1 cellular context compared by ENCODE assay signal in the genomic region with DNA sequence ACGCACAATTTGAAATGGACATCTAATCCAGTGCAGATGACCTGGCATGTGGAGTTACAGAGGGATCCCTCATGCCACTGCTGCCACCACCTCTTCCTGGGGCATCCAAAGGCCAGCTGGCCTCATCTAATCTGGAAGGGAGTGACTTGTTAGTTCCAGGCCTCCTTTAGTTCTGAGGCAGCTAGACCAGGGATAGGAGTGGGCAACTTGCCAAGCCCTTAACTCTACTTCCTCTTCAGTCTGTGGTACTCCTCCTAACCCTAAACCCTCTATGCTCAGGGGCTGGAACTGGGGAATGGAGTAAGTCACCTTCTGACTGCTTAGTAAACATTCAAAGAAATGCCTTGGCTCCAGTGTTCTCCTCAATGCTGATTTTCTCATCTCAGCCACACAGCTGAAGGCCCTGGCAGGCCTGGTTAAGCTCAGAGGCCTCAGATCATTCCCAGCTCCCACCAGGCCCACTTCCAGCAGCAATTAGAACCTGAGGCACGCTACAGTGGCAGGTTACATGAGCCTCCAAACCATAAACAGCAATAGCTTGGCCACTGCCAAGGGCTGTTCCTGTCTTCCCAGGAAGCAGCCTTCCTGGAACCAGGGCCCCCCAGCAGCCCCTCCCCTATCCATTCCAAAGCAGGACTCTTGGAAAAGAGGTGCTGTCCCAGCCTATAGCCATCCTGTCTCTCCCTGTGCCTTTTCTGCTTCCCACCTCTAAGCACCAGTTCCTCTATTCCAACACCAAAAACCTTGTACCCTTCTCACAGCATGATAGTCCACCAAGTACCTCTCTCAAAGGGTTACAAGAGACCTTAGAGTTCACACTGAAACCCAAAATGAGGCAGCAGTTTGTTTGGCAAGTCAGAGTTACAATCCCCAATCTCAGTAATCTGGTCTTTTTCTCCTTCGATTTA.
A peak's percentile ranks its signal among the peaks of the same experiment; 100 is the strongest.
TF ChIP-seq lines count a peak whose summit lies in the region.

No MANE protein-coding gene starts in this region.

TF ChIP-seq in K562, 482 proteins besides CTCF, POLR2A, EP300 and RAD21 (continued from another document and continues in another):
- TF ChIP-seq, protein P1, sequence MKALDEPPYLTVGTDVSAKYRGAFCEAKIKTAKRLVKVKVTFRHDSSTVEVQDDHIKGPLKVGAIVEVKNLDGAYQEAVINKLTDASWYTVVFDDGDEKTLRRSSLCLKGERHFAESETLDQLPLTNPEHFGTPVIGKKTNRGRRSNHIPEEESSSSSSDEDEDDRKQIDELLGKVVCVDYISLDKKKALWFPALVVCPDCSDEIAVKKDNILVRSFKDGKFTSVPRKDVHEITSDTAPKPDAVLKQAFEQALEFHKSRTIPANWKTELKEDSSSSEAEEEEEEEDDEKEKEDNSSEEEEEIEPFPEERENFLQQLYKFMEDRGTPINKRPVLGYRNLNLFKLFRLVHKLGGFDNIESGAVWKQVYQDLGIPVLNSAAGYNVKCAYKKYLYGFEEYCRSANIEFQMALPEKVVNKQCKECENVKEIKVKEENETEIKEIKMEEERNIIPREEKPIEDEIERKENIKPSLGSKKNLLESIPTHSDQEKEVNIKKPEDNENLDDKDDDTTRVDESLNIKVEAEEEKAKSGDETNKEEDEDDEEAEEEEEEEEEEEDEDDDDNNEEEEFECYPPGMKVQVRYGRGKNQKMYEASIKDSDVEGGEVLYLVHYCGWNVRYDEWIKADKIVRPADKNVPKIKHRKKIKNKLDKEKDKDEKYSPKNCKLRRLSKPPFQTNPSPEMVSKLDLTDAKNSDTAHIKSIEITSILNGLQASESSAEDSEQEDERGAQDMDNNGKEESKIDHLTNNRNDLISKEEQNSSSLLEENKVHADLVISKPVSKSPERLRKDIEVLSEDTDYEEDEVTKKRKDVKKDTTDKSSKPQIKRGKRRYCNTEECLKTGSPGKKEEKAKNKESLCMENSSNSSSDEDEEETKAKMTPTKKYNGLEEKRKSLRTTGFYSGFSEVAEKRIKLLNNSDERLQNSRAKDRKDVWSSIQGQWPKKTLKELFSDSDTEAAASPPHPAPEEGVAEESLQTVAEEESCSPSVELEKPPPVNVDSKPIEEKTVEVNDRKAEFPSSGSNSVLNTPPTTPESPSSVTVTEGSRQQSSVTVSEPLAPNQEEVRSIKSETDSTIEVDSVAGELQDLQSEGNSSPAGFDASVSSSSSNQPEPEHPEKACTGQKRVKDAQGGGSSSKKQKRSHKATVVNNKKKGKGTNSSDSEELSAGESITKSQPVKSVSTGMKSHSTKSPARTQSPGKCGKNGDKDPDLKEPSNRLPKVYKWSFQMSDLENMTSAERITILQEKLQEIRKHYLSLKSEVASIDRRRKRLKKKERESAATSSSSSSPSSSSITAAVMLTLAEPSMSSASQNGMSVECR (CRISPR knock-in tag; IDR thresholded peaks at IDR 0.05): no peak
- TF ChIP-seq CBX1 (IDR thresholded peaks at IDR 0.05; ENCODE audit: low read depth) (no peak; the same call in 1 of the 2 replicates), WHSC1 (IDR thresholded peaks at IDR 0.05; ENCODE audit: low read length) (no peak), TBL1XR1 (IDR thresholded peaks at IDR 0.05; ENCODE audit: low read length in 2 of 2) (no peak), NFIC (IDR thresholded peaks at IDR 0.05) (peak; percentile 98), ESRRB (CRISPR knock-in tag; IDR thresholded peaks at IDR 0.05; ENCODE audit: borderline replicate concordance) (no peak), ZNF707 (CRISPR knock-in tag; conservative IDR thresholded peaks at IDR 0.05) (no peak), TEAD2 (tag; IDR thresholded peaks at IDR 0.05) (no peak), RBM14 (IDR thresholded peaks at IDR 0.05; ENCODE audit: borderline replicate concordance, insufficient read depth, low read depth, low read length) (no peak), ETV6 (IDR thresholded peaks at IDR 0.05; ENCODE audit: borderline replicate concordance in 1 of 2, low read depth in 2 of 2, low read length in 1 of 2) (no peak), ETV6 (CRISPR knock-in tag; IDR thresholded peaks at IDR 0.05; ENCODE audit: borderline replicate concordance) (no peak), JUND (IDR thresholded peaks at IDR 0.05; ENCODE audit: borderline replicate concordance, low read depth, low read length) (no peak), JUND (tag; IDR thresholded peaks at IDR 0.05; ENCODE audit: borderline replicate concordance, low read depth, low read length) (no peak; the same call in 2 of the 3 replicates), SMC3 (conservative IDR thresholded peaks at IDR 0.05; ENCODE audit: insufficient read depth, low read depth, low read length) (no peak), POLR2AphosphoS5 (IDR thresholded peaks at IDR 0.05; ENCODE audit: control insufficient read depth, insufficient read depth, low read depth, low read length) (peak; percentile 48), ZKSCAN8 (CRISPR knock-in tag; IDR thresholded peaks at IDR 0.05) (no peak), ZNF217 (CRISPR knock-in tag; IDR thresholded peaks at IDR 0.05) (no peak), NUFIP1 (IDR thresholded peaks at IDR 0.05; ENCODE audit: partially characterized antibody) (no peak), BRCA1 (IDR thresholded peaks at IDR 0.05) (no peak), BRCA1 (CRISPR knock-in tag; IDR thresholded peaks at IDR 0.05) (no peak), RBM15 (IDR thresholded peaks at IDR 0.05; ENCODE audit: insufficient read depth, low read length) (no peak), ETV1 (tag; conservative IDR thresholded peaks at IDR 0.05; ENCODE audit: low read depth) (0 out of 2 replicates have a peak, but pooled peaks have one; percentile 30), DDX20 (tag; IDR thresholded peaks at IDR 0.05; ENCODE audit: low read depth) (no peak), GABPA (tag; conservative IDR thresholded peaks at IDR 0.05; ENCODE audit: low read depth) (no peak), TRIM28 (IDR thresholded peaks at IDR 0.05) (no peak), XRCC3 (IDR thresholded peaks at IDR 0.05) (no peak), ZNF175 (CRISPR knock-in tag; IDR thresholded peaks at IDR 0.05; ENCODE audit: low read depth) (0 out of 2 replicates have a peak, but pooled peaks have one; percentile 61)
- TF ChIP-seq, protein P2, sequence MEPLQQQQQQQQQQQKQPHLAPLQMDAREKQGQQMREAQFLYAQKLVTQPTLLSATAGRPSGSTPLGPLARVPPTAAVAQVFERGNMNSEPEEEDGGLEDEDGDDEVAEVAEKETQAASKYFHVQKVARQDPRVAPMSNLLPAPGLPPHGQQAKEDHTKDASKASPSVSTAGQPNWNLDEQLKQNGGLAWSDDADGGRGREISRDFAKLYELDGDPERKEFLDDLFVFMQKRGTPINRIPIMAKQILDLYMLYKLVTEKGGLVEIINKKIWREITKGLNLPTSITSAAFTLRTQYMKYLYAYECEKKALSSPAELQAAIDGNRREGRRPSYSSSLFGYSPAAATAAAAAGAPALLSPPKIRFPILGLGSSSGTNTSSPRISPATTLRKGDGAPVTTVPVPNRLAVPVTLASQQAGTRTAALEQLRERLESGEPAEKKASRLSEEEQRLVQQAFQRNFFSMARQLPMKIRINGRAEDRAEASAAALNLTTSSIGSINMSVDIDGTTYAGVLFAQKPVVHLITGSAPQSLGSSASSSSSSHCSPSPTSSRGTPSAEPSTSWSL (CRISPR knock-in tag; IDR thresholded peaks at IDR 0.05; ENCODE audit: borderline replicate concordance): no peak
- TF ChIP-seq, protein P3, sequence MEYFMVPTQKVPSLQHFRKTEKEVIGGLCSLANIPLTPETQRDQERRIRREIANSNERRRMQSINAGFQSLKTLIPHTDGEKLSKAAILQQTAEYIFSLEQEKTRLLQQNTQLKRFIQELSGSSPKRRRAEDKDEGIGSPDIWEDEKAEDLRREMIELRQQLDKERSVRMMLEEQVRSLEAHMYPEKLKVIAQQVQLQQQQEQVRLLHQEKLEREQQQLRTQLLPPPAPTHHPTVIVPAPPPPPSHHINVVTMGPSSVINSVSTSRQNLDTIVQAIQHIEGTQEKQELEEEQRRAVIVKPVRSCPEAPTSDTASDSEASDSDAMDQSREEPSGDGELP (CRISPR knock-in tag; IDR thresholded peaks at IDR 0.05; ENCODE audit: borderline replicate concordance): peak; percentile 50; the same call in 1 of the 2 replicates
- TF ChIP-seq, protein P4, sequence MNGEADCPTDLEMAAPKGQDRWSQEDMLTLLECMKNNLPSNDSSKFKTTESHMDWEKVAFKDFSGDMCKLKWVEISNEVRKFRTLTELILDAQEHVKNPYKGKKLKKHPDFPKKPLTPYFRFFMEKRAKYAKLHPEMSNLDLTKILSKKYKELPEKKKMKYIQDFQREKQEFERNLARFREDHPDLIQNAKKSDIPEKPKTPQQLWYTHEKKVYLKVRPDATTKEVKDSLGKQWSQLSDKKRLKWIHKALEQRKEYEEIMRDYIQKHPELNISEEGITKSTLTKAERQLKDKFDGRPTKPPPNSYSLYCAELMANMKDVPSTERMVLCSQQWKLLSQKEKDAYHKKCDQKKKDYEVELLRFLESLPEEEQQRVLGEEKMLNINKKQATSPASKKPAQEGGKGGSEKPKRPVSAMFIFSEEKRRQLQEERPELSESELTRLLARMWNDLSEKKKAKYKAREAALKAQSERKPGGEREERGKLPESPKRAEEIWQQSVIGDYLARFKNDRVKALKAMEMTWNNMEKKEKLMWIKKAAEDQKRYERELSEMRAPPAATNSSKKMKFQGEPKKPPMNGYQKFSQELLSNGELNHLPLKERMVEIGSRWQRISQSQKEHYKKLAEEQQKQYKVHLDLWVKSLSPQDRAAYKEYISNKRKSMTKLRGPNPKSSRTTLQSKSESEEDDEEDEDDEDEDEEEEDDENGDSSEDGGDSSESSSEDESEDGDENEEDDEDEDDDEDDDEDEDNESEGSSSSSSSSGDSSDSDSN (IDR thresholded peaks at IDR 0.05; ENCODE audit: borderline replicate concordance in 1 of 2, low read depth in 2 of 2, low read length in 2 of 2): no peak
- TF ChIP-seq, protein P5, sequence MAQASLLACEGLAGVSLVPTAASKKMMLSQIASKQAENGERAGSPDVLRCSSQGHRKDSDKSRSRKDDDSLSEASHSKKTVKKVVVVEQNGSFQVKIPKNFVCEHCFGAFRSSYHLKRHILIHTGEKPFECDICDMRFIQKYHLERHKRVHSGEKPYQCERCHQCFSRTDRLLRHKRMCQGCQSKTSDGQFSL (CRISPR knock-in tag; IDR thresholded peaks at IDR 0.05): no peak
- TF ChIP-seq, protein P5 (tag; IDR thresholded peaks at IDR 0.05): no peak
- TF ChIP-seq, protein P6, sequence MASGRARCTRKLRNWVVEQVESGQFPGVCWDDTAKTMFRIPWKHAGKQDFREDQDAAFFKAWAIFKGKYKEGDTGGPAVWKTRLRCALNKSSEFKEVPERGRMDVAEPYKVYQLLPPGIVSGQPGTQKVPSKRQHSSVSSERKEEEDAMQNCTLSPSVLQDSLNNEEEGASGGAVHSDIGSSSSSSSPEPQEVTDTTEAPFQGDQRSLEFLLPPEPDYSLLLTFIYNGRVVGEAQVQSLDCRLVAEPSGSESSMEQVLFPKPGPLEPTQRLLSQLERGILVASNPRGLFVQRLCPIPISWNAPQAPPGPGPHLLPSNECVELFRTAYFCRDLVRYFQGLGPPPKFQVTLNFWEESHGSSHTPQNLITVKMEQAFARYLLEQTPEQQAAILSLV (tag; IDR thresholded peaks at IDR 0.05): no peak
- TF ChIP-seq, protein P7, sequence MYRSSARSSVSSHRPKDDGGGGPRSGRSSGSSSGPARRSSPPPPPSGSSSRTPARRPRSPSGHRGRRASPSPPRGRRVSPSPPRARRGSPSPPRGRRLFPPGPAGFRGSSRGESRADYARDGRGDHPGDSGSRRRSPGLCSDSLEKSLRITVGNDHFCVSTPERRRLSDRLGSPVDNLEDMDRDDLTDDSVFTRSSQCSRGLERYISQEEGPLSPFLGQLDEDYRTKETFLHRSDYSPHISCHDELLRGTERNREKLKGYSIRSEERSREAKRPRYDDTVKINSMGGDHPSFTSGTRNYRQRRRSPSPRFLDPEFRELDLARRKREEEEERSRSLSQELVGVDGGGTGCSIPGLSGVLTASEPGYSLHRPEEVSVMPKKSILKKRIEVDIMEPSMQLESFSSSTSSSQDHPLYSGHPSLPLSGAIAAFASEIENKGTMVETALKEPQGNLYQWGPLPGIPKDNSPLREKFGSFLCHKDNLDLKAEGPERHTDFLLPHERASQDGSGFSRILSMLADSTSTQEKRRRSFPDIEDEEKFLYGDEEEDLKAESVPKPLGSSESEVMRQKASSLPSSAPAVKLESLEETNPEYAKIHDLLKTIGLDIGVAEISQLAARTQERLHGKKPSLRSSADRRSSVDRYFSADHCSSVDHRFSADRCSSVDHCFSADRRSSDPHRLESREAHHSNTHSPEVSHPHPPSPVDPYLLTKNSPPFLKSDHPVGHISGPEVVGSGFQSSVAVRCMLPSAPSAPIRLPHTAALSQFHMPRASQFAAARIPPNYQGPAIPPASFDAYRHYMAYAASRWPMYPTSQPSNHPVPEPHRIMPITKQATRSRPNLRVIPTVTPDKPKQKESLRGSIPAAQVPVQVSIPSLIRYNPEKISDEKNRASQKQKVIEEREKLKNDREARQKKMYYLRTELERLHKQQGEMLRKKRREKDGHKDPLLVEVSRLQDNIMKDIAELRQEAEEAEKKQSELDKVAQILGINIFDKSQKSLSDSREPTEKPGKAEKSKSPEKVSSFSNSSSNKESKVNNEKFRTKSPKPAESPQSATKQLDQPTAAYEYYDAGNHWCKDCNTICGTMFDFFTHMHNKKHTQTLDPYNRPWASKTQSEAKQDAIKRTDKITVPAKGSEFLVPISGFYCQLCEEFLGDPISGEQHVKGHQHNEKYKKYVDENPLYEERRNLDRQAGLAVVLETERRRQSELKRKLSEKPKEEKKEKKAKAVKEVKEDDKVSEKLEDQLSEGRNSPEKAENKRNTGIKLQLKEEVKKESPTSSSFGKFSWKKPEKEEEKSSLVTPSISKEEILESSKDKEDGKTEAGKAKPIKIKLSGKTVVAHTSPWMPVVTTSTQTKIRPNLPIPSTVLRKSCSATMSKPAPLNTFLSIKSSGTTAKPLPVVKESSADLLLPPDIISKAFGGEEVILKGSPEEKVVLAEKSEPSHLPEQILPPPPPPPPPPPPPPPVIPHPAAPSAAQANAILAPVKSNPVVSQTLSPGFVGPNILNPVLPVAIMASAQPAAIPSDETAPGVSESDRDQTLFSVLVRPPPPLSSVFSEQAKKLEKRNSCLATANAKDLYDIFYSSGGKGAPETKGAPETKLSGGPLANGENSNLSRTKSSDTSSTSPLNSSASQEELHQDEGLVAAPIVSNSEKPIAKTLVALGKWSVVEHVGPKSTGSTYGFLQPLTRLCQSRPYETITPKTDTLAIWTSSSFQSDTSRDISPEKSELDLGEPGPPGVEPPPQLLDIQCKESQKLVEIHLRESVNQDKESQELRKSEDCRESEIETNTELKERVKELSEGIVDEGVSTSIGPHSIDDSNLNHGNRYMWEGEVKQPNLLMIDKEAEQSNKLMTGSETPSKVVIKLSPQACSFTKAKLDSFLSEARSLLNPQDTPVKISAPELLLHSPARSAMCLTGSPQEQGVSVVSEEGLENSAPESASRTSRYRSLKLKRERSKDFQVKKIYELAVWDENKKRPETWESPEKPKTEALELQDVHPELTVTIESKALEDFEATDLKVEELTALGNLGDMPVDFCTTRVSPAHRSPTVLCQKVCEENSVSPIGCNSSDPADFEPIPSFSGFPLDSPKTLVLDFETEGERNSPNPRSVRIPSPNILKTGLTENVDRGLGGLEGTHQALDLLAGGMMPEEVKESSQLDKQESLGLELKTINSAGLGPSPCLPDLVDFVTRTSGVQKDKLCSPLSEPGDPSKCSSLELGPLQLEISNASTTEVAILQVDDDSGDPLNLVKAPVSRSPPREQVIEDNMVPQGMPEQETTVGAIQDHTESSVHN (IDR thresholded peaks at IDR 0.05; ENCODE audit: borderline replicate concordance in 1 of 2, low read depth in 1 of 2): no peak
